In genomic region chr1:221100196-221100950, GRCh38 we compare ENCODE assay signal across 12 cellular contexts.
DNase-seq lines count a peak whose midpoint lies in the region; FAIRE-seq and TF ChIP-seq lines count a peak whose summit lies in the region.
"Had no signal": no experiment of that assay in that cellular context is flagged by ENCODE, and none has a peak within 500 bp of the region (broad histone marks: within the 10 kb centered on the region; RNA-seq: fewer than 3 reads in every experiment).

No MANE protein-coding gene starts in this region.

- H3K27ac Mint-ChIP-seq in endothelial cell (ENCODE audit: unreplicated experiment) (no peak overlapping the region), type B pancreatic cell (no peak overlapping the region), Calu3 (ENCODE audit: unreplicated experiment) (no peak overlapping the region)

- DNase-seq in EH (ENCODE audit: low read depth) (peak; percentile 95), RPMI7951 (ENCODE audit: low read depth) (peak; percentile 93), fibroblast of villous mesenchyme (ENCODE audit: low read depth) (peak; percentile 88), renal cortical epithelial cell (ENCODE audit: low read depth) (peak; percentile 92), D721Med (ENCODE audit: insufficient read length, low spot score) (no peak), endothelial cell (ENCODE audit: low spot score) (no peak), type B pancreatic cell (ENCODE audit: extremely low spot score, unreplicated experiment) (no peak), Calu3 (no peak)
- DNase-seq: NCI-H1048; stimulated activated CD4-positive, alpha-beta T cell treated with anti-CD3 and anti-CD28 coated beads, Interleukin-2, amount 100 ng/mL, for 48 hours had no signal

- intact Hi-C loops in Calu3 (cut with micrococcal nuclease; ENCODE audit: unreplicated experiment) = no loop called here

- no peak for TF ChIP-seq CTCF in fibroblast of villous mesenchyme (IDR thresholded peaks at IDR 0.05; ENCODE audit: insufficient read depth, low read depth, low read length)
- no peak for TF ChIP-seq CTCF in D721Med (IDR thresholded peaks at IDR 0.05; ENCODE audit: insufficient read depth, missing control alignments)
- TF ChIP-seq CTCF in endothelial cell (IDR thresholded peaks at IDR 0.05; ENCODE audit: unreplicated experiment) = no peak
- TF ChIP-seq CTCF in type B pancreatic cell (conservative IDR thresholded peaks at IDR 0.05) = no peak
- TF ChIP-seq CTCF in Calu3 (IDR thresholded peaks at IDR 0.05; ENCODE audit: unreplicated experiment) = no peak

- H3K4me1 Mint-ChIP-seq in endothelial cell (ENCODE audit: unreplicated experiment) = peaks cover 7% of the 10 kb centered on the region
- H3K4me1 Mint-ChIP-seq in type B pancreatic cell (ENCODE audit: unreplicated experiment) = no peaks in the 10 kb centered on the region
- H3K4me1 Mint-ChIP-seq in Calu3 (ENCODE audit: low read depth, unreplicated experiment) = peaks cover 34% of the 10 kb centered on the region

- FAIRE-seq in D721Med (lab: Jason Lieb, UNC) = no peak
- FAIRE-seq: colon had no signal

- no TSS peak for BruUV-seq in Calu3 (replicated peaks; lab: Mats Ljungman, UMichigan)

- H3K36me3 Mint-ChIP-seq in endothelial cell (ENCODE audit: low read depth, unreplicated experiment) = peaks cover 3% of the 10 kb centered on the region
- H3K36me3 Mint-ChIP-seq in type B pancreatic cell = no peaks in the 10 kb centered on the region
- no peaks in the 10 kb centered on the region for H3K36me3 Mint-ChIP-seq in Calu3 (ENCODE audit: insufficient read depth, unreplicated experiment)

- H3K9me3 Mint-ChIP-seq in endothelial cell (ENCODE audit: unreplicated experiment) = no peaks in the 10 kb centered on the region
- H3K9me3 Mint-ChIP-seq in type B pancreatic cell = peaks cover 4% of the 10 kb centered on the region
- peaks cover 5% of the 10 kb centered on the region for H3K9me3 Mint-ChIP-seq in Calu3 (ENCODE audit: low read depth, unreplicated experiment)

- H3K4me3 Mint-ChIP-seq in endothelial cell (ENCODE audit: unreplicated experiment) (no peak overlapping the region), type B pancreatic cell (no peak overlapping the region), Calu3 (ENCODE audit: low read depth, unreplicated experiment) (no peak overlapping the region)

- CTCF ChIA-PET in Calu3 (lab: Charles Lee) = interaction anchor here (0.8 to 1.1 kb wide), 2 partner anchors 10 to 16 kb away, joined by 4 read pairs; no protein-coding TSS in a partner anchor

- H3K27me3 Mint-ChIP-seq in endothelial cell (ENCODE audit: unreplicated experiment) (peaks cover 2% of the 10 kb centered on the region), type B pancreatic cell (peaks cover 31% of the 10 kb centered on the region), Calu3 (ENCODE audit: unreplicated experiment) (no peaks in the 10 kb centered on the region)

- H3K4me3 ChIP-seq in fibroblast of villous mesenchyme (ENCODE audit: low read depth, low read length) = no peak overlapping the region
- H3K4me3 ChIP-seq: lung had no signal

Comparison
In these comparisons a context has a peak if more than half of its experiments do, and no peak if none do; other contexts are left out.
1. DNase-seq: peak in EH (single experiment), RPMI7951 (single experiment), fibroblast of villous mesenchyme (single experiment) and renal cortical epithelial cell (single experiment); none in D721Med (single experiment), endothelial cell (single experiment), type B pancreatic cell (single experiment) and Calu3 (single experiment).